21 cellular contexts compared by ENCODE assay signal in genomic region chr5:10034008-10034407, GRCh38.
DNase-seq lines count a peak whose midpoint lies in the region; ATAC-seq, FAIRE-seq and TF ChIP-seq lines count a peak whose summit lies in the region.
"Had no signal": no experiment of that assay in that cellular context is flagged by ENCODE, and none has a peak within 500 bp of the region (broad histone marks: within the 10 kb centered on the region; RNA-seq: fewer than 3 reads in every experiment).

No MANE protein-coding gene starts in this region.

- whole genome bisulfite sequencing in K562 (ENCODE audit: insufficient coverage, low coverage, missing lambda C conversion rate), result under 1% methylated on average over 8 of the region's 8 CpGs

- no peak for FAIRE-seq in K562 (lab: Jason Lieb, UNC)
- FAIRE-seq: A204.1, G401.6, GM12891 had no signal

- H2AFZ ChIP-seq in K562 (ENCODE audit: low read depth, low read length), result no peak overlapping the region

- no peaks in the 10 kb centered on the region for H4K20me1 ChIP-seq in K562 (replicated peaks; ENCODE audit: control insufficient read depth, insufficient read depth, low read length)

- no peak overlapping the region for H3K4me2 ChIP-seq in K562 (ENCODE audit: insufficient read depth, low read length)

- H3K9ac ChIP-seq in K562 (ENCODE audit: insufficient read depth in 1 of 2, low read depth in 2 of 2, low read length in 2 of 2), result no peak overlapping the region

- TF ChIP-seq EP300 in K562 (IDR thresholded peaks at IDR 0.05; ENCODE audit: low read length), result no peak

- no peaks in the 10 kb centered on the region for H3K27me3 ChIP-seq in K562 (ENCODE audit: control insufficient read depth in 2 of 2, insufficient read depth in 2 of 2, low read length in 2 of 2)

- in situ Hi-C loops in K562 (cut with MboI), result no loop called here

- no peaks in the 10 kb centered on the region for H3K9me3 ChIP-seq in K562 (replicated peaks; ENCODE audit: control insufficient read depth, insufficient read depth, low read depth, low read length)
- H3K9me3 ChIP-seq: HAP-1 had no signal

- H3K36me3 ChIP-seq in K562 (ENCODE audit: control insufficient read depth, insufficient read depth, low read length), result no peaks in the 10 kb centered on the region
- H3K36me3 ChIP-seq: HAP-1 had no signal

- H3K4me1 ChIP-seq in K562 (replicated peaks in 1 of 2; ENCODE audit: control insufficient read depth in 2 of 2, insufficient read depth in 2 of 2, low read length in 2 of 2), result no peaks in the 10 kb centered on the region
- H3K4me1 ChIP-seq: HAP-1 had no signal

- CTCF ChIA-PET in K562 (lab: Yijun Ruan, JAX; ENCODE audit: low intra/inter-chr PET ratio), result no interaction called here

- no peaks in the 10 kb centered on the region for H3K79me2 ChIP-seq in K562 (ENCODE audit: control insufficient read depth, insufficient read depth, low read length)

- no peak; the same call in 2 of the 3 replicates for ATAC-seq in K562
- ATAC-seq in GM19351 (IDR thresholded peaks at IDR 0.05; ENCODE audit: unreplicated experiment), result no peak
- no peak for ATAC-seq in GM19397 (IDR thresholded peaks at IDR 0.05; ENCODE audit: unreplicated experiment)
- no peak for ATAC-seq in left colon
- ATAC-seq: naive thymus-derived CD4-positive, alpha-beta T cell; Panc1; stimulated activated naive CD8-positive, alpha-beta T cell treated with anti-CD3 and anti-CD28 coated beads, Interleukin-15, amount 100 ng/mL, for 72 hours had no signal

- TF ChIP-seq CTCF in K562 (IDR thresholded peaks at IDR 0.05 in 2 of 3, conservative IDR thresholded peaks at IDR 0.05 in 1 of 3; ENCODE audit: insufficient read depth in 2 of 3, low read depth in 1 of 3, low read length in 3 of 3), result no peak

- DNase-seq in NCI-H2081 (lab: John Stamatoyannopoulos, UW) (peak; percentile 33 to 72), NCI-H2081 treated with DMSO at 0.1 percent for 48 hours (lab: John Stamatoyannopoulos, UW) (no peak), NCI-H345 (lab: John Stamatoyannopoulos, UW) (peak; percentile 84), K562 (ENCODE audit: extremely low read depth in 1 of 4, low spot score in 3 of 4) (peak in 1 of 4 experiments; percentile 6), myocyte (ENCODE audit: low read depth) (peak; percentile 3), left colon (no peak)
- DNase-seq: activated CD4-positive, alpha-beta T cell treated with anti-CD3 and anti-CD28 coated beads for 48 hours; CD4-positive, alpha-beta T cell; effector memory CD4-positive, alpha-beta T cell; naive thymus-derived CD4-positive, alpha-beta T cell; NCI-H446; stimulated activated naive CD8-positive, alpha-beta T cell treated with anti-CD3 and anti-CD28 coated beads, Interleukin-15, amount 100 ng/mL, for 72 hours; T-helper 2 cell had no signal

- no peak overlapping the region for H3K27ac ChIP-seq in K562 (ENCODE audit: extremely low read depth, low read depth, low read length)

- intact Hi-C loops in K562 (cut with micrococcal nuclease) (no loop called here), left colon (cut with DNase I, micrococcal nuclease) (no loop called here)

- POLR2A ChIA-PET in K562 (lab: Yijun Ruan, JAX), result interaction anchor here (0.6 to 1.2 kb wide), 2 partner anchors 11 to 32 kb away, joined by 3 to 4 read pairs; no protein-coding TSS in a partner anchor

- 0 out of 4 replicates have a peak, but pooled peaks of 1 of the 2 experiments have one; percentile 18 for TF ChIP-seq RAD21 in K562 (CRISPR knock-in tag; conservative IDR thresholded peaks at IDR 0.05 in 1 of 2, IDR thresholded peaks at IDR 0.05 in 1 of 2)

- no TSS peak for BruUV-seq in K562 (replicated peaks; lab: Mats Ljungman, UMichigan)

- TF ChIP-seq POLR2A in K562 (conservative IDR thresholded peaks at IDR 0.05), result no peak

- no peak overlapping the region for H3K4me3 ChIP-seq in K562
- H3K4me3 ChIP-seq: HAP-1, lung had no signal

- H3K9me1 ChIP-seq in K562 (ENCODE audit: control insufficient read depth, insufficient read depth, low read length), result no peaks in the 10 kb centered on the region

TF ChIP-seq in K562, 482 proteins besides CTCF, POLR2A, EP300 and RAD21:
- TF ChIP-seq SP1 (CRISPR knock-in tag; IDR thresholded peaks at IDR 0.05) (no peak), HNRNPUL1 (IDR thresholded peaks at IDR 0.05; ENCODE audit: low read length) (no peak), NFIC (IDR thresholded peaks at IDR 0.05) (0 out of 2 replicates have a peak, but pooled peaks have one; percentile 11)
TF ChIP-seq in K562: peak in this region for 1.

Comparison
In these comparisons a context has a peak if more than half of its experiments do, and no peak if none do; other contexts are left out.
1. DNase-seq: peak in NCI-H2081 (2 of 2), NCI-H345 (single experiment) and myocyte (single experiment); none in NCI-H2081 treated with DMSO at 0.1 percent for 48 hours (single experiment) and left colon (0 of 2).